9 cellular contexts compared by ENCODE assay signal in genomic region chr19:45049073-45049736, GRCh38. TPM values are rescaled to one million over a fixed set of nuclear protein-coding genes. Genes with fewer than 3 reads are reported as not detected.
DNase-seq lines count a peak whose midpoint lies in the region; ATAC-seq and TF ChIP-seq lines count a peak whose summit lies in the region.
"Had no signal": no experiment of that assay in that cellular context is flagged by ENCODE, and none has a peak within 500 bp of the region (broad histone marks: within the 10 kb centered on the region; RNA-seq: fewer than 3 reads in every experiment).

No MANE protein-coding gene starts in this region.

- H3K36me3 Mint-ChIP-seq in dendritic cell treated with granulocyte-macrophage colony-stimulating factor and Interleukin-4, amounts not matched to agents 40 ng/mL and 50 ng/mL, for 4 days (ENCODE audit: low read depth) = peaks cover 86% of the 10 kb centered on the region
- no peaks in the 10 kb centered on the region for H3K36me3 Mint-ChIP-seq in naive B cell
- peaks cover 32% of the 10 kb centered on the region for H3K36me3 Mint-ChIP-seq in T-helper 2 cell treated with Interferon-gamma antibody and Interleukin-4, amounts not matched to agents 5 μg/mL and 100 μg/mL, for 36 hours (ENCODE audit: low read depth)

- no peak for TF ChIP-seq CTCF in LNCaP clone FGC (IDR thresholded peaks at IDR 0.05; ENCODE audit: control insufficient read depth, extremely low read depth, insufficient read depth)
- no peak for TF ChIP-seq CTCF in BE2C (IDR thresholded peaks at IDR 0.05; ENCODE audit: low read depth, low read length)

- intact Hi-C loops in dendritic cell treated with granulocyte-macrophage colony-stimulating factor and Interleukin-4, amounts not matched to agents 40 ng/mL and 50 ng/mL, for 4 days (cut with micrococcal nuclease) = no loop called here

- no peak for ATAC-seq in naive B cell (ENCODE audit: low read depth in 2 of 2)
- ATAC-seq in GM18907 (IDR thresholded peaks at IDR 0.05; ENCODE audit: unreplicated experiment) = no peak

- H3K27ac Mint-ChIP-seq in dendritic cell treated with granulocyte-macrophage colony-stimulating factor and Interleukin-4, amounts not matched to agents 40 ng/mL and 50 ng/mL, for 4 days = peak overlapping the region; percentile 7
- H3K27ac Mint-ChIP-seq in naive B cell = peak overlapping the region; percentile 67 to 93 (median 89)
- no peak overlapping the region for H3K27ac Mint-ChIP-seq in T-helper 2 cell treated with Interferon-gamma antibody and Interleukin-4, amounts not matched to agents 5 μg/mL and 100 μg/mL, for 36 hours

- H3K9me3 Mint-ChIP-seq in dendritic cell treated with granulocyte-macrophage colony-stimulating factor and Interleukin-4, amounts not matched to agents 40 ng/mL and 50 ng/mL, for 4 days = no peaks in the 10 kb centered on the region
- H3K9me3 Mint-ChIP-seq in naive B cell = no peaks in the 10 kb centered on the region
- no peaks in the 10 kb centered on the region for H3K9me3 Mint-ChIP-seq in T-helper 2 cell treated with Interferon-gamma antibody and Interleukin-4, amounts not matched to agents 5 μg/mL and 100 μg/mL, for 36 hours

- H3K27me3 Mint-ChIP-seq in dendritic cell treated with granulocyte-macrophage colony-stimulating factor and Interleukin-4, amounts not matched to agents 40 ng/mL and 50 ng/mL, for 4 days = no peaks in the 10 kb centered on the region
- H3K27me3 Mint-ChIP-seq in naive B cell = no peaks in the 10 kb centered on the region
- no peaks in the 10 kb centered on the region for H3K27me3 Mint-ChIP-seq in T-helper 2 cell treated with Interferon-gamma antibody and Interleukin-4, amounts not matched to agents 5 μg/mL and 100 μg/mL, for 36 hours (ENCODE audit: low read depth)

- peaks cover 41% of the 10 kb centered on the region for H3K36me3 ChIP-seq in BE2C

- no peaks in the 10 kb centered on the region for H3K9me3 ChIP-seq in BE2C
- H3K9me3 ChIP-seq: SJSA1 had no signal

- peak in 11 of 14 donors; percentile 2 to 53 (median 43) for DNase-seq in C1 segment of cervical spinal cord (lab: John Stamatoyannopoulos, UW)
- peak; percentile 77 for DNase-seq in LNCaP clone FGC (ENCODE audit: low read depth)
- DNase-seq in naive B cell = no peak
- DNase-seq in BE2C = no peak
- DNase-seq in effector CD8-positive, alpha-beta T cell (lab: John Stamatoyannopoulos, UW) = no peak
- no peak for DNase-seq in T-helper 2 cell treated with Interferon-gamma antibody and Interleukin-4, amounts not matched to agents 5 μg/mL and 100 μg/mL, for 36 hours (ENCODE audit: low spot score)

- no peaks in the 10 kb centered on the region for H3K27me3 ChIP-seq in BE2C
- H3K27me3 ChIP-seq: SJSA1 had no signal

- H3K4me1 ChIP-seq in BE2C = no peaks in the 10 kb centered on the region
- H3K4me1 ChIP-seq: SJSA1 had no signal

- H3K4me3 Mint-ChIP-seq in dendritic cell treated with granulocyte-macrophage colony-stimulating factor and Interleukin-4, amounts not matched to agents 40 ng/mL and 50 ng/mL, for 4 days = no peak overlapping the region
- peak overlapping the region; percentile 8 to 77 (median 60) for H3K4me3 Mint-ChIP-seq in naive B cell
- H3K4me3 Mint-ChIP-seq in T-helper 2 cell treated with Interferon-gamma antibody and Interleukin-4, amounts not matched to agents 5 μg/mL and 100 μg/mL, for 36 hours = no peak overlapping the region

- H3K4me3 ChIP-seq in LNCaP clone FGC (ENCODE audit: low read depth, low read length) (no peak overlapping the region), BE2C (ENCODE audit: low read depth, low read length) (no peak overlapping the region)
- H3K4me3 ChIP-seq: SJSA1 had no signal

- H3K4me1 Mint-ChIP-seq in dendritic cell treated with granulocyte-macrophage colony-stimulating factor and Interleukin-4, amounts not matched to agents 40 ng/mL and 50 ng/mL, for 4 days (ENCODE audit: low read depth) = peaks cover 51% of the 10 kb centered on the region
- peaks cover 55 to 86% (median 60%) of the 10 kb centered on the region in 3 donors for H3K4me1 Mint-ChIP-seq in naive B cell
- peaks cover 30% of the 10 kb centered on the region for H3K4me1 Mint-ChIP-seq in T-helper 2 cell treated with Interferon-gamma antibody and Interleukin-4, amounts not matched to agents 5 μg/mL and 100 μg/mL, for 36 hours (ENCODE audit: low read depth)

RNA-seq across cellular contexts. Expression of gene CLASRP, which starts 10.4 kb away (rescaled TPM):
- 10 to 100 TPM in 2 of 6 donors, 1 to 10 TPM in 4; 6.5 to 30.2 (median 9.7) TPM for polyA plus RNA-seq in naive B cell (ENCODE audit: low read depth in 6 of 6)
- polyA plus RNA-seq in BE2C (2012; ENCODE audit: insufficient read depth, insufficient read length, low read depth) = 134 TPM

RNA-seq across cellular contexts. Expression of gene ZNF296, which starts 27.1 kb away (rescaled TPM):
- polyA plus RNA-seq in naive B cell (ENCODE audit: low read depth in 6 of 6) = 10 to 100 TPM in 5 of 6 donors, 1 to 10 TPM in 1; 7.2 to 35.9 (median 13.7) TPM
- 4.9 TPM for polyA plus RNA-seq in BE2C (2012; ENCODE audit: insufficient read depth, insufficient read length, low read depth)

RNA-seq across cellular contexts. Expression of gene GEMIN7, which starts 29.9 kb away (rescaled TPM):
- polyA plus RNA-seq in naive B cell (ENCODE audit: low read depth in 6 of 6) = 100 to 1,000 TPM in 4 of 6 donors, 10 to 100 TPM in 2; 86.8 to 138 (median 102) TPM
- polyA plus RNA-seq in BE2C (2012; ENCODE audit: insufficient read depth, insufficient read length, low read depth) = 67.8 TPM

RNA-seq across cellular contexts. Expression of gene PPP1R37, which starts 43.8 kb away (rescaled TPM):
- polyA plus RNA-seq in naive B cell (ENCODE audit: low read depth in 6 of 6) = 1 to 10 TPM in 1 of 6 donors, under 1 TPM in 4, not detected in 1; 0.20 to 1.4 (median 0.32) TPM
- polyA plus RNA-seq in BE2C (2012; ENCODE audit: insufficient read depth, insufficient read length, low read depth) = 59.0 TPM

RNA-seq across cellular contexts. Expression of gene RELB, which starts 47.9 kb away (rescaled TPM):
- polyA plus RNA-seq in naive B cell (ENCODE audit: low read depth in 6 of 6) = 10 to 100 TPM; 29.8 to 72.6 (median 64.7) TPM
- polyA plus RNA-seq in BE2C (2012; ENCODE audit: insufficient read depth, insufficient read length, low read depth) = 4.6 TPM

Comparison
In these comparisons a context has a peak if more than half of its experiments do, and no peak if none do; other contexts are left out.
1. DNase-seq: peak in C1 segment of cervical spinal cord (11 of 14) and LNCaP clone FGC (single experiment); none in naive B cell (single experiment), BE2C (single experiment), effector CD8-positive, alpha-beta T cell (single experiment) and T-helper 2 cell treated with Interferon-gamma antibody and Interleukin-4, amounts not matched to agents 5 μg/mL and 100 μg/mL, for 36 hours (single experiment).
2. H3K4me3 Mint-ChIP-seq: peak in naive B cell (8 of 8); none in dendritic cell treated with granulocyte-macrophage colony-stimulating factor and Interleukin-4, amounts not matched to agents 40 ng/mL and 50 ng/mL, for 4 days (single experiment) and T-helper 2 cell treated with Interferon-gamma antibody and Interleukin-4, amounts not matched to agents 5 μg/mL and 100 μg/mL, for 36 hours (single experiment).